Comparison of ENCODE assay signal across 1 cellular context in the genomic region with DNA sequence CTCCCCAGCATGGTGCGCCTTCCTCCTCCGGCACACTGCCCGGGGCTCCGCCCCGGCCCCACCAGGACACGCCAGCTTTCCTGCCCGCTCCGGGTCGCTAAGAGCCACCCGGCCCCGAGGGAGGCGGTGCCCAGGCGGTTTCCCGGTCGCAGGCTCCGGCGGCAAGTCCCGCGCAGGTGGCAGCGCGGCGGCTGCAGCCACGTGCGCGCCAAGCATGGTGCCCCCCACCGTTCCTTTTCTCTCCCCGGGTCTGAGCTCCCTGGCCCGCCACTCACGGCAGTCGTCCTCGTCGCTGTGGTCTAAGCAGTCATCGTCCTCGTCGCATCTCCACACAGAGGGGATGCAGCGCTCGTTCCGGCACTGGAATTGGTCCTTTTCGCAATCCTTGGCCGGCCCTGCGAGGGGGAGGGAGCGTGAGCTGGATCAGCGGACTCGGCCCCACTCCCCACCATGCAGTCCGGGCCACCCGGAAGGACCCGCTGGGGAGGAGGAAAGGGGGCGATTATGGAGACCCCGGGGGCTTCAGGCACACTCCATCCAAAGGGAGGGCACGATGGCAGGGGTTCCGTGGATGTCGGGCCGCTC.
TF ChIP-seq lines count a peak whose summit lies in the region.

No MANE protein-coding gene starts in this region.

TF ChIP-seq in HepG2, 621 proteins besides CTCF, POLR2A, EP300 and RAD21 (continues in another document):
- TF ChIP-seq ZBTB39 (CRISPR knock-in tag; IDR thresholded peaks at IDR 0.05), result no peak
- no peak for TF ChIP-seq MTA3 (CRISPR knock-in tag; IDR thresholded peaks at IDR 0.05)
- no peak for TF ChIP-seq GFI1 (CRISPR knock-in tag; IDR thresholded peaks at IDR 0.05; ENCODE audit: borderline replicate concordance)
- no peak for TF ChIP-seq CEBPG (CRISPR knock-in tag; IDR thresholded peaks at IDR 0.05)
- TF ChIP-seq PAX8 (CRISPR knock-in tag; IDR thresholded peaks at IDR 0.05; ENCODE audit: borderline replicate concordance), result no peak
- TF ChIP-seq PTBP1 (IDR thresholded peaks at IDR 0.05; ENCODE audit: low read depth, low read length, poor library complexity, severe bottlenecking), result no peak
- no peak; the same call in 1 of the 2 replicates for TF ChIP-seq KLF12 (CRISPR knock-in tag; IDR thresholded peaks at IDR 0.05; ENCODE audit: borderline replicate concordance)
- TF ChIP-seq MAFG (CRISPR knock-in tag; IDR thresholded peaks at IDR 0.05), result no peak
- no peak for TF ChIP-seq JUNB (CRISPR knock-in tag; IDR thresholded peaks at IDR 0.05; ENCODE audit: borderline replicate concordance)
- TF ChIP-seq, protein P1, sequence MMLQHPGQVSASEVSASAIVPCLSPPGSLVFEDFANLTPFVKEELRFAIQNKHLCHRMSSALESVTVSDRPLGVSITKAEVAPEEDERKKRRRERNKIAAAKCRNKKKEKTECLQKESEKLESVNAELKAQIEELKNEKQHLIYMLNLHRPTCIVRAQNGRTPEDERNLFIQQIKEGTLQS (CRISPR knock-in tag; IDR thresholded peaks at IDR 0.05), result no peak
- TF ChIP-seq ZNF280B (CRISPR knock-in tag; IDR thresholded peaks at IDR 0.05; ENCODE audit: borderline replicate concordance), result no peak
- peak; percentile 17; the same call in 1 of the 2 replicates for TF ChIP-seq CREBL2 (CRISPR knock-in tag; IDR thresholded peaks at IDR 0.05; ENCODE audit: borderline replicate concordance)
- TF ChIP-seq, protein P2, sequence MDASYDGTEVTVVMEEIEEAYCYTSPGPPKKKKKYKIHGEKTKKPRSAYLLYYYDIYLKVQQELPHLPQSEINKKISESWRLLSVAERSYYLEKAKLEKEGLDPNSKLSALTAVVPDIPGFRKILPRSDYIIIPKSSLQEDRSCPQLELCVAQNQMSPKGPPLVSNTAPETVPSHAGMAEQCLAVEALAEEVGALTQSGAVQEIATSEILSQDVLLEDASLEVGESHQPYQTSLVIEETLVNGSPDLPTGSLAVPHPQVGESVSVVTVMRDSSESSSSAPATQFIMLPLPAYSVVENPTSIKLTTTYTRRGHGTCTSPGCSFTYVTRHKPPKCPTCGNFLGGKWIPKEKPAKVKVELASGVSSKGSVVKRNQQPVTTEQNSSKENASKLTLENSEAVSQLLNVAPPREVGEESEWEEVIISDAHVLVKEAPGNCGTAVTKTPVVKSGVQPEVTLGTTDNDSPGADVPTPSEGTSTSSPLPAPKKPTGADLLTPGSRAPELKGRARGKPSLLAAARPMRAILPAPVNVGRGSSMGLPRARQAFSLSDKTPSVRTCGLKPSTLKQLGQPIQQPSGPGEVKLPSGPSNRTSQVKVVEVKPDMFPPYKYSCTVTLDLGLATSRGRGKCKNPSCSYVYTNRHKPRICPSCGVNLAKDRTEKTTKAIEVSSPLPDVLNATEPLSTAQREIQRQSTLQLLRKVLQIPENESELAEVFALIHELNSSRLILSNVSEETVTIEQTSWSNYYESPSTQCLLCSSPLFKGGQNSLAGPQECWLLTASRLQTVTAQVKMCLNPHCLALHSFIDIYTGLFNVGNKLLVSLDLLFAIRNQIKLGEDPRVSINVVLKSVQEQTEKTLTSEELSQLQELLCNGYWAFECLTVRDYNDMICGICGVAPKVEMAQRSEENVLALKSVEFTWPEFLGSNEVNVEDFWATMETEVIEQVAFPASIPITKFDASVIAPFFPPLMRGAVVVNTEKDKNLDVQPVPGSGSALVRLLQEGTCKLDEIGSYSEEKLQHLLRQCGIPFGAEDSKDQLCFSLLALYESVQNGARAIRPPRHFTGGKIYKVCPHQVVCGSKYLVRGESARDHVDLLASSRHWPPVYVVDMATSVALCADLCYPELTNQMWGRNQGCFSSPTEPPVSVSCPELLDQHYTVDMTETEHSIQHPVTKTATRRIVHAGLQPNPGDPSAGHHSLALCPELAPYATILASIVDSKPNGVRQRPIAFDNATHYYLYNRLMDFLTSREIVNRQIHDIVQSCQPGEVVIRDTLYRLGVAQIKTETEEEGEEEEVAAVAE (CRISPR knock-in tag; IDR thresholded peaks at IDR 0.05; ENCODE audit: borderline replicate concordance), result no peak
- TF ChIP-seq FOXK2 (IDR thresholded peaks at IDR 0.05), result no peak
- TF ChIP-seq, protein P3, sequence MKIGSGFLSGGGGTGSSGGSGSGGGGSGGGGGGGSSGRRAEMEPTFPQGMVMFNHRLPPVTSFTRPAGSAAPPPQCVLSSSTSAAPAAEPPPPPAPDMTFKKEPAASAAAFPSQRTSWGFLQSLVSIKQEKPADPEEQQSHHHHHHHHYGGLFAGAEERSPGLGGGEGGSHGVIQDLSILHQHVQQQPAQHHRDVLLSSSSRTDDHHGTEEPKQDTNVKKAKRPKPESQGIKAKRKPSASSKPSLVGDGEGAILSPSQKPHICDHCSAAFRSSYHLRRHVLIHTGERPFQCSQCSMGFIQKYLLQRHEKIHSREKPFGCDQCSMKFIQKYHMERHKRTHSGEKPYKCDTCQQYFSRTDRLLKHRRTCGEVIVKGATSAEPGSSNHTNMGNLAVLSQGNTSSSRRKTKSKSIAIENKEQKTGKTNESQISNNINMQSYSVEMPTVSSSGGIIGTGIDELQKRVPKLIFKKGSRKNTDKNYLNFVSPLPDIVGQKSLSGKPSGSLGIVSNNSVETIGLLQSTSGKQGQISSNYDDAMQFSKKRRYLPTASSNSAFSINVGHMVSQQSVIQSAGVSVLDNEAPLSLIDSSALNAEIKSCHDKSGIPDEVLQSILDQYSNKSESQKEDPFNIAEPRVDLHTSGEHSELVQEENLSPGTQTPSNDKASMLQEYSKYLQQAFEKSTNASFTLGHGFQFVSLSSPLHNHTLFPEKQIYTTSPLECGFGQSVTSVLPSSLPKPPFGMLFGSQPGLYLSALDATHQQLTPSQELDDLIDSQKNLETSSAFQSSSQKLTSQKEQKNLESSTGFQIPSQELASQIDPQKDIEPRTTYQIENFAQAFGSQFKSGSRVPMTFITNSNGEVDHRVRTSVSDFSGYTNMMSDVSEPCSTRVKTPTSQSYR (CRISPR knock-in tag; IDR thresholded peaks at IDR 0.05; ENCODE audit: borderline replicate concordance), result peak; percentile 25; the same call in 1 of the 2 replicates
- no peak for TF ChIP-seq ZNF792 (CRISPR knock-in tag; IDR thresholded peaks at IDR 0.05)
- TF ChIP-seq ZNF34 (CRISPR knock-in tag; IDR thresholded peaks at IDR 0.05; ENCODE audit: borderline replicate concordance), result no peak
- TF ChIP-seq ZNF605 (CRISPR knock-in tag; IDR thresholded peaks at IDR 0.05), result no peak
- TF ChIP-seq ZNF670 (CRISPR knock-in tag; IDR thresholded peaks at IDR 0.05; ENCODE audit: borderline replicate concordance), result no peak
- no peak for TF ChIP-seq RNF219 (CRISPR knock-in tag; IDR thresholded peaks at IDR 0.05)
- TF ChIP-seq HOXA9 (CRISPR knock-in tag; IDR thresholded peaks at IDR 0.05; ENCODE audit: borderline replicate concordance), result no peak
- no peak for TF ChIP-seq SIN3B (IDR thresholded peaks at IDR 0.05; ENCODE audit: low read length)
- no peak for TF ChIP-seq STAG1 (CRISPR knock-in tag; IDR thresholded peaks at IDR 0.05)
- no peak for TF ChIP-seq ZKSCAN8 (CRISPR knock-in tag; IDR thresholded peaks at IDR 0.05; ENCODE audit: borderline replicate concordance)
- TF ChIP-seq NFKBIZ (CRISPR knock-in tag; IDR thresholded peaks at IDR 0.05), result peak; percentile 15; the same call in 1 of the 2 replicates
- TF ChIP-seq CENPT (CRISPR knock-in tag; IDR thresholded peaks at IDR 0.05; ENCODE audit: low read depth), result peak; percentile 69; the same call in 1 of the 2 replicates
- no peak for TF ChIP-seq CBX2 (IDR thresholded peaks at IDR 0.05; ENCODE audit: low read depth, low read length)
- no peak for TF ChIP-seq CBX2 (CRISPR knock-in tag; IDR thresholded peaks at IDR 0.05; ENCODE audit: low read depth)
- TF ChIP-seq CERS6 (CRISPR knock-in tag; IDR thresholded peaks at IDR 0.05), result no peak
- TF ChIP-seq SNAI1 (CRISPR knock-in tag; IDR thresholded peaks at IDR 0.05; ENCODE audit: borderline replicate concordance), result no peak
- TF ChIP-seq, protein P4, sequence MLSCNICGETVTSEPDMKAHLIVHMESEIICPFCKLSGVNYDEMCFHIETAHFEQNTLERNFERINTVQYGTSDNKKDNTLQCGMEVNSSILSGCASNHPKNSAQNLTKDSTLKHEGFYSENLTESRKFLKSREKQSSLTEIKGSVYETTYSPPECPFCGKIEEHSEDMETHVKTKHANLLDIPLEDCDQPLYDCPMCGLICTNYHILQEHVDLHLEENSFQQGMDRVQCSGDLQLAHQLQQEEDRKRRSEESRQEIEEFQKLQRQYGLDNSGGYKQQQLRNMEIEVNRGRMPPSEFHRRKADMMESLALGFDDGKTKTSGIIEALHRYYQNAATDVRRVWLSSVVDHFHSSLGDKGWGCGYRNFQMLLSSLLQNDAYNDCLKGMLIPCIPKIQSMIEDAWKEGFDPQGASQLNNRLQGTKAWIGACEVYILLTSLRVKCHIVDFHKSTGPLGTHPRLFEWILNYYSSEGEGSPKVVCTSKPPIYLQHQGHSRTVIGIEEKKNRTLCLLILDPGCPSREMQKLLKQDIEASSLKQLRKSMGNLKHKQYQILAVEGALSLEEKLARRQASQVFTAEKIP (CRISPR knock-in tag; IDR thresholded peaks at IDR 0.05; ENCODE audit: borderline replicate concordance), result no peak
- 0 out of 2 replicates have a peak, but pooled peaks have one; percentile 54 for TF ChIP-seq KLF13 (CRISPR knock-in tag; IDR thresholded peaks at IDR 0.05)
- TF ChIP-seq HOXA7 (CRISPR knock-in tag; IDR thresholded peaks at IDR 0.05), result no peak
- TF ChIP-seq HOXA5 (CRISPR knock-in tag; IDR thresholded peaks at IDR 0.05), result peak; percentile 82; the same call in 1 of the 2 replicates
- 0 out of 2 replicates have a peak, but pooled peaks have one; percentile 11 for TF ChIP-seq ZBTB14 (CRISPR knock-in tag; IDR thresholded peaks at IDR 0.05)
- TF ChIP-seq, protein P5, sequence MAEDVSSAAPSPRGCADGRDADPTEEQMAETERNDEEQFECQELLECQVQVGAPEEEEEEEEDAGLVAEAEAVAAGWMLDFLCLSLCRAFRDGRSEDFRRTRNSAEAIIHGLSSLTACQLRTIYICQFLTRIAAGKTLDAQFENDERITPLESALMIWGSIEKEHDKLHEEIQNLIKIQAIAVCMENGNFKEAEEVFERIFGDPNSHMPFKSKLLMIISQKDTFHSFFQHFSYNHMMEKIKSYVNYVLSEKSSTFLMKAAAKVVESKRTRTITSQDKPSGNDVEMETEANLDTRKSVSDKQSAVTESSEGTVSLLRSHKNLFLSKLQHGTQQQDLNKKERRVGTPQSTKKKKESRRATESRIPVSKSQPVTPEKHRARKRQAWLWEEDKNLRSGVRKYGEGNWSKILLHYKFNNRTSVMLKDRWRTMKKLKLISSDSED (CRISPR knock-in tag; IDR thresholded peaks at IDR 0.05), result no peak
- TF ChIP-seq PRPF4 (IDR thresholded peaks at IDR 0.05; ENCODE audit: low read depth, low read length, poor library complexity, severe bottlenecking), result no peak
- TF ChIP-seq ZSCAN9 (CRISPR knock-in tag; IDR thresholded peaks at IDR 0.05; ENCODE audit: borderline replicate concordance), result no peak
- no peak for TF ChIP-seq SP2 (CRISPR knock-in tag; IDR thresholded peaks at IDR 0.05)
